10 cellular contexts compared by ENCODE assay signal in the genomic region with DNA sequence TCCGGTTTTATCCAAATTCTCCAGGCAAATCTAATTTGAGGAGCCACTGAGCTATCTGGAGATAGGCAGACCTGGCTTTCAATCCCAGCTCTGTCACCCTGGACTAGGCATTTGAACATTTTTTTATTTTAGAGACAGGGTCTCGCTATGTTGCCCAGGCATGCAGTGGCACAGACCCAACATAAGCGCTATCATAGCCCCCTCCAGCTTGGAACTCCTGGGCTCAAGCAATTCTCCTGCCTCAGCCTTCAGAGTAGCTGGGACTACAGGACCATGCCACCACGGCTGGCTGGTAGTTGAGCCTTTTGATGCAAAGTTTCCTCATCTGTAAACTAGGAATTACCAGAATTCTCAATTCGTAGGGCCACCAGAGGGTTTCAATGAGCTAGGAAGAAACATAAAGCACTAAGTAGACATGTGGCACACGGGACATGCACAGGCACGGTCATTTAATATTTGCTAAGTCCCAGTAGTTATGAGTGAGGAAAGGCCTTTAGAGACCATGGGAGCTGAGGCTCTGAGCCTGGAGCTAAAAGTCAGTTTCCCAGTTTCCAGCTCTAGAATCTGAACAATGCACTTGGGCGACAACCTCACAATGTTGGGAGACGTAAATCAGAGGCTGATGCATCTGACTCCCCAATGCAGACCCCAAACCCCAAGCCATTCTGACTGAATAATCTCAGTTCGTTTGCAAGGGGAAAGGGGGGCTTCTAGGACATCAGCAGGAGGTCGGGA.
DNase-seq lines count a peak whose midpoint lies in the region; TF ChIP-seq lines count a peak whose summit lies in the region.
"Had no signal": no experiment of that assay in that cellular context is flagged by ENCODE, and none has a peak within 500 bp of the region (broad histone marks: within the 10 kb centered on the region; RNA-seq: fewer than 3 reads in every experiment).

No MANE protein-coding gene starts in this region.

- H3K9ac ChIP-seq in KMS-11: peak overlapping the region; percentile 57; the same call in 1 of the 2 replicates
- H3K9ac ChIP-seq in mucosa of rectum (ENCODE audit: low read depth in 1 of 2, low read length in 2 of 2): peak overlapping the region; percentile 74 to 94

- H3K4me3 ChIP-seq in KMS-11 (IDR thresholded peaks at IDR 0.05; ENCODE audit: insufficient read depth, low read depth, low read length) (no peak overlapping the region), choroid plexus epithelial cell (ENCODE audit: low read depth, low read length) (peak overlapping the region; percentile 99), mucosa of rectum (ENCODE audit: low read length in 2 of 2) (peak overlapping the region; percentile 72 to 91)

- H3K27ac ChIP-seq in 22Rv1 (peak overlapping the region; percentile 93; the same call in 1 of the 2 replicates), KMS-11 (no peak overlapping the region), mucosa of rectum (ENCODE audit: low read depth in 2 of 2, low read length in 2 of 2) (no peak overlapping the region)

- H4K20me1 ChIP-seq in KMS-11 (ENCODE audit: insufficient read depth): no peaks in the 10 kb centered on the region

- H3K4me1 ChIP-seq in KMS-11 (ENCODE audit: low read depth, poor library complexity, severe bottlenecking) (peaks cover 36% of the 10 kb centered on the region), mucosa of rectum (ENCODE audit: control insufficient read depth in 2 of 2, insufficient read depth in 2 of 2, low read length in 2 of 2) (peaks cover 23 to 25% of the 10 kb centered on the region in 2 donors)

- DNase-seq in choroid plexus epithelial cell (ENCODE audit: low read depth) (no peak), kidney tubule cell (ENCODE audit: low spot score) (no peak), germinal center (ENCODE audit: low spot score) (no peak), NCI-H2107 treated with DMSO at 0.1 percent for 48 hours (lab: John Stamatoyannopoulos, UW; ENCODE audit: unreplicated experiment) (no peak), epidermal melanocyte (ENCODE audit: insufficient read length, low spot score) (no peak)
- DNase-seq: foreskin melanocyte, NCI-H187 had no signal

- no peaks in the 10 kb centered on the region for H3K9me3 ChIP-seq in mucosa of rectum (ENCODE audit: control insufficient read depth in 2 of 2, low read length in 2 of 2)

- peaks cover 27% of the 10 kb centered on the region for H3K79me2 ChIP-seq in KMS-11 (ENCODE audit: insufficient read depth, low read depth)

- H3K27me3 ChIP-seq in KMS-11 (ENCODE audit: insufficient read depth, low read depth) (no peaks in the 10 kb centered on the region), mucosa of rectum (ENCODE audit: control insufficient read depth in 2 of 2, insufficient read depth in 2 of 2, low read length in 2 of 2) (no peaks in the 10 kb centered on the region)

- peak overlapping the region; percentile 98 for H3K4me2 ChIP-seq in KMS-11

- H2AFZ ChIP-seq in KMS-11 (ENCODE audit: low read depth): peak overlapping the region; percentile 67; the same call in 1 of the 2 replicates

- TF ChIP-seq CTCF in 22Rv1 (IDR thresholded peaks at IDR 0.05) (no peak), KMS-11 (conservative IDR thresholded peaks at IDR 0.05; ENCODE audit: low read depth, low read length) (no peak), choroid plexus epithelial cell (conservative IDR thresholded peaks at IDR 0.05; ENCODE audit: low read depth, low read length) (no peak)

- H3K36me3 ChIP-seq in KMS-11 (ENCODE audit: insufficient read depth) (no peaks in the 10 kb centered on the region), mucosa of rectum (ENCODE audit: control insufficient read depth in 2 of 2, insufficient read depth in 2 of 2, low read length in 2 of 2) (peaks cover 31 to 37% of the 10 kb centered on the region in 2 donors)
